ENCODE assay signal across 8 cellular contexts in the genomic region with DNA sequence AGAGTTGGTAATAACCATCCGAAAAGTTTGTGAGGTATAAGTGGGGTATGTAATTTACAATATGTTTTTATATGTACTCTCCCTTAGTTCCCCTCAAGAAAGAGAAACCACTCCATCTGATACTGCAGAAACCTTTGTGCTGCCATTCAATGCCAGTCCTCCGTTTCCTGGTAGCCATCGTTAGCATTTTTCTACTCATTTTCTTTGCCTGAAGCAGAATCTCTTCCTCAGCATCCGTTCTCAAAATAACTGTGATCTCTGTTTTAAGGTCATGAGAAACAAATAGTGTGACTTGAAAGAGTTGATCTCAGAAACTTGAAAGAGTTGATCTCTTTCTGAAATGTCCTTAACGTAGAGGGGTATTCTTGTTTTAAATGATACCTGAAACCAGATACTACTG. TPM values are rescaled to one million over a fixed set of nuclear protein-coding genes. Genes with fewer than 3 reads are reported as not detected.
DNase-seq lines count a peak whose midpoint lies in the region; ATAC-seq lines count a peak whose summit lies in the region.

No MANE protein-coding gene starts in this region.

- H3K9ac ChIP-seq in iPS-18a (ENCODE audit: low read length): peak overlapping the region; percentile 93
- H3K9ac ChIP-seq in subcutaneous abdominal adipose tissue (ENCODE audit: low read length in 5 of 5): peak overlapping the region in 4 of 5 donors; percentile 79 to 93 (median 87)

- H3K4me3 ChIP-seq in iPS-18a (ENCODE audit: low read length) (peak overlapping the region; percentile 78), subcutaneous abdominal adipose tissue (ENCODE audit: low read depth in 1 of 5, low read length in 5 of 5) (peak overlapping the region; percentile 96 to 98 (median 96))

- H3K4me1 ChIP-seq in iPS-18a (ENCODE audit: control insufficient read depth, low read depth, low read length): peaks cover 11% of the 10 kb centered on the region
- peaks cover 7 to 37% (median 32%) of the 10 kb centered on the region in 5 donors for H3K4me1 ChIP-seq in subcutaneous abdominal adipose tissue (ENCODE audit: control insufficient read depth in 5 of 5, insufficient read depth in 5 of 5, low read length in 5 of 5)

- H3K27me3 Mint-ChIP-seq in activated CD4-positive, alpha-beta memory T cell treated with anti-CD3 and anti-CD28 coated beads for 36 hours: no peaks in the 10 kb centered on the region

- H3K36me3 ChIP-seq in iPS-18a (ENCODE audit: control insufficient read depth, low read depth, low read length) (peaks cover 48% of the 10 kb centered on the region), subcutaneous abdominal adipose tissue (ENCODE audit: control insufficient read depth in 5 of 5, insufficient read depth in 5 of 5, low read length in 5 of 5) (peaks cover 10 to 25% (median 20%) of the 10 kb centered on the region in 5 donors)

- H3K9me3 ChIP-seq in iPS-18a (ENCODE audit: control insufficient read depth, low read depth, low read length) (no peaks in the 10 kb centered on the region), subcutaneous abdominal adipose tissue (ENCODE audit: control insufficient read depth in 5 of 5, low read length in 5 of 5) (no peaks in the 10 kb centered on the region)

- CTCF ChIA-PET in activated CD4-positive, alpha-beta memory T cell treated with anti-CD3 and anti-CD28 coated beads for 36 hours (lab: Charles Lee): interaction anchor here (1.0 kb wide), 1 partner anchor 71 kb away, joined by 3 read pairs; no protein-coding TSS in a partner anchor

- H3K4me3 Mint-ChIP-seq in activated CD4-positive, alpha-beta memory T cell treated with anti-CD3 and anti-CD28 coated beads for 36 hours: peak overlapping the region; percentile 94

- peaks cover 46% of the 10 kb centered on the region for H3K36me3 Mint-ChIP-seq in activated CD4-positive, alpha-beta memory T cell treated with anti-CD3 and anti-CD28 coated beads for 36 hours

- H3K27me3 ChIP-seq in iPS-18a (ENCODE audit: control insufficient read depth, insufficient read depth, low read length) (no peaks in the 10 kb centered on the region), subcutaneous abdominal adipose tissue (ENCODE audit: control insufficient read depth in 5 of 5, insufficient read depth in 4 of 5, low read length in 5 of 5) (no peaks in the 10 kb centered on the region)

- peaks cover 53% of the 10 kb centered on the region for H3K4me1 Mint-ChIP-seq in activated CD4-positive, alpha-beta memory T cell treated with anti-CD3 and anti-CD28 coated beads for 36 hours (ENCODE audit: low read depth)

- H3K27ac ChIP-seq in iPS-18a (ENCODE audit: low read length) (peak overlapping the region; percentile 92), subcutaneous abdominal adipose tissue (ENCODE audit: low read depth, low read length) (peak overlapping the region; percentile 90)

- ATAC-seq in HG03097 (IDR thresholded peaks at IDR 0.05; ENCODE audit: low FRiP score, unreplicated experiment): no peak

- no peaks in the 10 kb centered on the region for H3K9me3 Mint-ChIP-seq in activated CD4-positive, alpha-beta memory T cell treated with anti-CD3 and anti-CD28 coated beads for 36 hours

- peak; percentile 25 for DNase-seq in SIG-M5 treated with dmso at 0.1 percent for 504 hours (lab: John Stamatoyannopoulos, UW; ENCODE audit: unreplicated experiment)
- no peak for DNase-seq in SIG-M5 (lab: John Stamatoyannopoulos, UW)
- DNase-seq in activated CD4-positive, alpha-beta memory T cell treated with anti-CD3 and anti-CD28 coated beads for 36 hours: peak; percentile 14
- no peak for DNase-seq in activated gamma-delta T cell (lab: John Stamatoyannopoulos, UW)
- DNase-seq in NCI-H1694 treated with DMSO at 0.1 percent for 48 hours (lab: John Stamatoyannopoulos, UW): no peak

- POLR2A ChIA-PET in activated CD4-positive, alpha-beta memory T cell treated with anti-CD3 and anti-CD28 coated beads for 36 hours (lab: Charles Lee): interaction anchor here (0.8 to 2.1 kb wide), 4 partner anchors 9 to 217 kb away, joined by 3 to 10 read pairs (median 6); partner anchors contain the start of gene IMMT

- intact Hi-C loops in activated CD4-positive, alpha-beta memory T cell treated with anti-CD3 and anti-CD28 coated beads for 36 hours (cut with micrococcal nuclease): loop anchor here (2.0 to 5.0 kb wide), 4 partner anchors 32 to 335 kb away; partner anchors contain the start of genes IMMT and KDM3A

- H3K27ac Mint-ChIP-seq in activated CD4-positive, alpha-beta memory T cell treated with anti-CD3 and anti-CD28 coated beads for 36 hours: peak overlapping the region; percentile 95

RNA-seq across cellular contexts. Expression of gene PTCD3, which starts 1.0 kb away (rescaled TPM):
- total RNA-seq in activated CD4-positive, alpha-beta memory T cell treated with anti-CD3 and anti-CD28 coated beads for 36 hours: 100 to 1,000 TPM; 172 to 175 TPM

RNA-seq across cellular contexts. Expression of gene POLR1A, which starts 1.3 kb away (rescaled TPM):
- total RNA-seq in activated CD4-positive, alpha-beta memory T cell treated with anti-CD3 and anti-CD28 coated beads for 36 hours: 10 to 100 TPM; 27.2 to 33.8 TPM

Comparison
In these comparisons a context has a peak if more than half of its experiments do, and no peak if none do; other contexts are left out.
1. DNase-seq: peak in SIG-M5 treated with dmso at 0.1 percent for 504 hours (single experiment) and activated CD4-positive, alpha-beta memory T cell treated with anti-CD3 and anti-CD28 coated beads for 36 hours (single experiment); none in SIG-M5 (single experiment), activated gamma-delta T cell (single experiment) and NCI-H1694 treated with DMSO at 0.1 percent for 48 hours (single experiment).